In genomic region chr20:60046860-60047259, GRCh38 we compare ENCODE assay signal across 23 cellular contexts.
"Had no signal": no experiment of that assay in that cellular context is flagged by ENCODE, and none has a peak within 500 bp of the region (broad histone marks: within the 10 kb centered on the region; RNA-seq: fewer than 3 reads in every experiment).

No MANE protein-coding gene starts in this region.

- H3K4me1 Mint-ChIP-seq: natural killer cell; stimulated activated effector memory CD8-positive, alpha-beta T cell treated with anti-CD3 and anti-CD28 coated beads, Interleukin-12 subunit alpha, Interleukin-12 subunit beta, amount 100 ng/mL, for 72 hours had no signal

- H3K27me3 ChIP-seq: adrenal gland, ascending aorta, brain microvascular endothelial cell, pancreas had no signal

- H3K36me3 Mint-ChIP-seq: activated naive CD8-positive, alpha-beta T cell; natural killer cell; stimulated activated effector memory CD8-positive, alpha-beta T cell treated with anti-CD3 and anti-CD28 coated beads, Interleukin-12 subunit alpha, Interleukin-12 subunit beta, amount 100 ng/mL, for 72 hours had no signal

- H3K27ac Mint-ChIP-seq: activated naive CD8-positive, alpha-beta T cell; activated T-helper 2 cell treated with anti-CD3 and anti-CD28 coated beads, Interferon-gamma antibody, Interleukin-2, Interleukin-4, amounts not matched to agents 10 μg/mL and 5 μg/mL and 100 μg/mL, durations not matched to agents 14 hours and 24 hours and 36 hours; natural killer cell; stimulated activated effector memory CD8-positive, alpha-beta T cell treated with anti-CD3 and anti-CD28 coated beads, Interleukin-12 subunit alpha, Interleukin-12 subunit beta, amount 100 ng/mL, for 72 hours; T-helper 1 cell treated with Interleukin-12 subunit alpha and Interleukin-12 subunit beta and Interleukin-4 antibody, amounts not matched to agents 30 μg/mL and 1 μg/mL, for 36 hours; WTC11 had no signal

- ATAC-seq: activated T-cell treated with anti-CD3 and anti-CD28 coated beads, Interleukin-2, amount 50 U/mL, for 4 hours; esophagus mucosa; natural killer cell; stimulated activated effector memory CD8-positive, alpha-beta T cell treated with anti-CD3 and anti-CD28 coated beads, Interleukin-12 subunit alpha, Interleukin-12 subunit beta, amount 100 ng/mL, for 72 hours; WTC11 had no signal

- H3K4me1 ChIP-seq: adrenal gland, ascending aorta, pancreas, tibial artery had no signal

- DNase-seq: activated CD4-positive, alpha-beta T cell treated with anti-CD3 and anti-CD28 coated beads for 4 hours; activated CD4-positive, alpha-beta T cell treated with anti-CD3 and anti-CD28 coated beads, Interleukin-2, amount 50 U/mL, for 48 hours; activated CD8-positive, alpha-beta memory T cell treated with anti-CD3 and anti-CD28 coated beads, Interleukin-2, amount 50 U/mL, for 48 hours; activated naive CD4-positive, alpha-beta T cell; activated T-cell treated with anti-CD3 and anti-CD28 coated beads, Interleukin-2, amount 50 U/mL, for 4 hours; brain microvascular endothelial cell; caudate nucleus; effector memory CD4-positive, alpha-beta T cell; left ventricle myocardium superior; natural killer cell; pancreas; right cardiac atrium; stimulated activated CD4-positive, alpha-beta T cell treated with anti-CD3 and anti-CD28 coated beads, Interleukin-1b, Interleukin-23, amount 100 ng/mL, for 48 hours; T1000; tibial artery had no signal

- H3K36me3 ChIP-seq: adrenal gland, ascending aorta, brain microvascular endothelial cell, pancreas, tibial artery had no signal

- H3K4me3 Mint-ChIP-seq: activated naive CD8-positive, alpha-beta T cell; activated T-cell treated with anti-CD3 and anti-CD28 coated beads, Interleukin-2, amount 50 U/mL, for 4 hours; natural killer cell; stimulated activated effector memory CD8-positive, alpha-beta T cell treated with anti-CD3 and anti-CD28 coated beads, Interleukin-12 subunit alpha, Interleukin-12 subunit beta, amount 100 ng/mL, for 72 hours; T-helper 1 cell treated with Interleukin-12 subunit alpha and Interleukin-12 subunit beta and Interleukin-4 antibody, amounts not matched to agents 30 μg/mL and 1 μg/mL, for 36 hours; WTC11 had no signal

- H3K27ac ChIP-seq: ascending aorta, brain microvascular endothelial cell, tibial artery had no signal

- H3K9me3 Mint-ChIP-seq: activated T-cell treated with anti-CD3 and anti-CD28 coated beads, Interleukin-2, amount 50 U/mL, for 4 hours; activated T-helper 2 cell treated with anti-CD3 and anti-CD28 coated beads, Interferon-gamma antibody, Interleukin-2, Interleukin-4, amounts not matched to agents 10 μg/mL and 5 μg/mL and 100 μg/mL, durations not matched to agents 14 hours and 24 hours and 36 hours; natural killer cell; stimulated activated effector memory CD8-positive, alpha-beta T cell treated with anti-CD3 and anti-CD28 coated beads, Interleukin-12 subunit alpha, Interleukin-12 subunit beta, amount 100 ng/mL, for 72 hours; T-helper 1 cell treated with Interleukin-12 subunit alpha and Interleukin-12 subunit beta and Interleukin-4 antibody, amounts not matched to agents 30 μg/mL and 1 μg/mL, for 36 hours had no signal

- H3K9me3 ChIP-seq: adrenal gland, ascending aorta, pancreas, tibial artery had no signal

- H3K4me3 ChIP-seq: adrenal gland, ascending aorta, pancreas, tibial artery had no signal
